8 cellular contexts compared by ENCODE assay signal in genomic region chr1:1406101-1406820, GRCh38. TPM values are rescaled to one million over a fixed set of nuclear protein-coding genes. Genes with fewer than 3 reads are reported as not detected.
DNase-seq lines count a peak whose midpoint lies in the region; ATAC-seq, FAIRE-seq and TF ChIP-seq lines count a peak whose summit lies in the region.

No MANE protein-coding gene starts in this region.

- no peak for DNase-seq in IMR-90
- DNase-seq in bronchial epithelial cell (ENCODE audit: low read depth) = no peak
- DNase-seq in activated CD4-positive, alpha-beta T cell treated with anti-CD3 and anti-CD28 coated beads, Interleukin-2, amount 50 U/mL, for 48 hours = no peak
- no peak for DNase-seq in GM13976 (ENCODE audit: low spot score)
- DNase-seq in retina = no peak

- H2AFZ ChIP-seq in ACC112 (ENCODE audit: low read length, unreplicated experiment) (no peak overlapping the region), IMR-90 (replicated peaks; ENCODE audit: low read length, poor library complexity) (peak overlapping the region; percentile 97)

- peak overlapping the region; percentile 88 for H2AK5ac ChIP-seq in IMR-90 (ENCODE audit: low read depth, low read length)

- CTCF ChIA-PET in IMR-90 (lab: Yijun Ruan, JAX) = no interaction called here

- TF ChIP-seq CTCF in IMR-90 (conservative IDR thresholded peaks at IDR 0.05; ENCODE audit: low read depth, low read length) = no peak
- TF ChIP-seq CTCF in bronchial epithelial cell (IDR thresholded peaks at IDR 0.05; ENCODE audit: insufficient read depth, low read length, severe bottlenecking) = no peak
- TF ChIP-seq CTCF in GM13976 (IDR thresholded peaks at IDR 0.05; ENCODE audit: borderline replicate concordance, control extremely low read depth, extremely low read depth, insufficient read depth, missing control alignments) = no peak

- peak overlapping the region; percentile 92 for H3K4ac ChIP-seq in IMR-90 (ENCODE audit: low read depth, low read length)

- peak overlapping the region; percentile 83 for H3K9ac ChIP-seq in IMR-90 (ENCODE audit: low read depth, low read length)

- H3K18ac ChIP-seq in IMR-90 (ENCODE audit: low read depth, low read length) = no peak overlapping the region

- H3K27me3 ChIP-seq in ACC112 (ENCODE audit: insufficient read depth, low read length) (no peaks in the 10 kb centered on the region), IMR-90 (ENCODE audit: control insufficient read depth, insufficient read depth, low read length) (no peaks in the 10 kb centered on the region), bronchial epithelial cell (ENCODE audit: control insufficient read depth, insufficient read depth, low read length) (no peaks in the 10 kb centered on the region), mononuclear cell (ENCODE audit: insufficient read depth, low read length) (no peaks in the 10 kb centered on the region)

- POLR2A ChIA-PET in IMR-90 (lab: Charles Lee; ENCODE audit: unreplicated experiment) = interaction anchor here (0.5 kb wide), 1 partner anchor 10 kb away, joined by 5 read pairs; no protein-coding TSS in a partner anchor

- no peak overlapping the region for H2BK120ac ChIP-seq in IMR-90 (ENCODE audit: low read depth, low read length)

- no peak for TF ChIP-seq RAD21 in IMR-90 (IDR thresholded peaks at IDR 0.05; ENCODE audit: low read length)

- H3K9me3 ChIP-seq in IMR-90 (ENCODE audit: control insufficient read depth, insufficient read depth, low read length) (no peaks in the 10 kb centered on the region), mononuclear cell (ENCODE audit: low read depth, low read length) (no peaks in the 10 kb centered on the region)

- peak overlapping the region; percentile 98 to 99; a peak in 3 of 4 replicates for H4K8ac ChIP-seq in IMR-90 (ENCODE audit: low read depth in 2 of 2, low read length in 2 of 2)

- peaks cover 55% of the 10 kb centered on the region for H3K79me2 ChIP-seq in ACC112 (ENCODE audit: control insufficient read depth, insufficient read depth, low read length, unreplicated experiment)

- H3K4me1 ChIP-seq in ACC112 (ENCODE audit: control insufficient read depth, insufficient read depth, low read length, unreplicated experiment) = peaks cover 12% of the 10 kb centered on the region
- H3K4me1 ChIP-seq in IMR-90 (ENCODE audit: control insufficient read depth, insufficient read depth, low read length) = peaks cover 5% of the 10 kb centered on the region
- peaks cover 26% of the 10 kb centered on the region for H3K4me1 ChIP-seq in mononuclear cell (ENCODE audit: insufficient read depth, low read length)

- H4K5ac ChIP-seq in IMR-90 (ENCODE audit: low read depth, low read length) = peak overlapping the region; percentile 83

- H3K4me3 ChIP-seq in ACC112 (ENCODE audit: low read depth, low read length) (peak overlapping the region; percentile 91), IMR-90 (ENCODE audit: insufficient read depth, low read depth, low read length) (peak overlapping the region; percentile 90), bronchial epithelial cell (ENCODE audit: low read depth, low read length) (peak overlapping the region; percentile 90), mononuclear cell (ENCODE audit: low read length) (peak overlapping the region; percentile 98)

- no peak overlapping the region for H3K56ac ChIP-seq in IMR-90 (ENCODE audit: extremely low read depth, insufficient read depth, low read length)

- peak overlapping the region; percentile 83 for H2BK5ac ChIP-seq in IMR-90 (ENCODE audit: low read depth, low read length, poor library complexity, severe bottlenecking)

- H3K79me1 ChIP-seq in IMR-90 (ENCODE audit: low read depth in 1 of 2, low read length in 2 of 2) = peaks cover 14 to 65% of the 10 kb centered on the region in 2 experiments

- no peak overlapping the region for H2BK20ac ChIP-seq in IMR-90 (ENCODE audit: low read depth, low read length)

- intact Hi-C loops in IMR-90 (cut with micrococcal nuclease) = loop anchor here (5.0 kb wide), 1 partner anchor 36 kb away; no protein-coding TSS in a partner anchor

- H3K36me3 ChIP-seq in ACC112 (ENCODE audit: insufficient read depth, low read length) (peaks cover 17% of the 10 kb centered on the region), IMR-90 (ENCODE audit: control insufficient read depth, insufficient read depth, low read length) (peaks cover 34% of the 10 kb centered on the region), bronchial epithelial cell (ENCODE audit: control insufficient read depth, insufficient read depth, low read length) (peaks cover 22% of the 10 kb centered on the region)

- H3K9me1 ChIP-seq in IMR-90 (ENCODE audit: insufficient read depth, low read length) = 0 out of 2 replicates have a peak, but pooled peaks cover 8% of the 10 kb centered on the region

- H4K91ac ChIP-seq in IMR-90 (ENCODE audit: insufficient read depth, low read depth, low read length) = 0 out of 2 replicates have a peak overlapping the region, but pooled peaks have one; percentile 90

- 47% methylated on average over 32 of the region's 43 CpGs; no CpG with 5 or more reads in 1 of the 2 experiments for WGBS in IMR-90 (ENCODE audit: extremely low coverage in 2 of 2, insufficient read length in 1 of 2), 2 experiments

- TF ChIP-seq POLR2A in IMR-90 (IDR thresholded peaks at IDR 0.05; ENCODE audit: low read depth, low read length) = no peak

- peaks cover 25% of the 10 kb centered on the region; the same call in 1 of the 2 replicates for H4K20me1 ChIP-seq in IMR-90 (ENCODE audit: insufficient read depth, low read length)

- dilution Hi-C loops in IMR-90 (cut with HindIII; ENCODE audit: low sequenced_read_pairs, unreplicated experiment) = no loop called here

- H2BK15ac ChIP-seq in IMR-90 (ENCODE audit: low read depth, low read length) = no peak overlapping the region

- in situ Hi-C loops in IMR-90 (cut with MboI; ENCODE audit: low sequenced_read_pairs) = no loop called here
- in situ Hi-C loops in GM13976 (cut with MboI; ENCODE audit: low sequenced_read_pairs, unreplicated experiment) = no loop called here

- ATAC-seq in IMR-90 (ENCODE audit: low read depth) (no peak), GM19397 (IDR thresholded peaks at IDR 0.05; ENCODE audit: unreplicated experiment) (no peak)

- peak overlapping the region; percentile 86 for H2AK9ac ChIP-seq in IMR-90 (replicated peaks; ENCODE audit: low read depth, low read length, poor library complexity)

- BruUV-seq in IMR-90 (replicated peaks; lab: Mats Ljungman, UMichigan) = no TSS peak

- no peak overlapping the region for H3K14ac ChIP-seq in IMR-90 (replicated peaks; ENCODE audit: low read depth, low read length)

- FAIRE-seq in bronchial epithelial cell (lab: Jason Lieb, UNC) = no peak

- H3K23ac ChIP-seq in IMR-90 (ENCODE audit: low read depth, low read length) = 0 out of 2 replicates have a peak overlapping the region, but pooled peaks have one; percentile 88

- H3K27ac ChIP-seq in ACC112 (ENCODE audit: low read depth, low read length) (peak overlapping the region; percentile 67; the same call in 1 of the 2 replicates), IMR-90 (ENCODE audit: insufficient read depth, low read length) (peak overlapping the region; percentile 80)

- H3K4me2 ChIP-seq in IMR-90 (ENCODE audit: low read depth, low read length) = peak overlapping the region; percentile 62

TF ChIP-seq in IMR-90, 13 proteins besides CTCF, POLR2A, EP300 and RAD21 (continues in another document):
- TF ChIP-seq RFX5 (IDR thresholded peaks at IDR 0.05; ENCODE audit: low read depth, low read length) (no peak), USF2 (IDR thresholded peaks at IDR 0.05; ENCODE audit: low read depth, low read length) (no peak), SMC3 (IDR thresholded peaks at IDR 0.05; ENCODE audit: low read depth, low read length) (no peak), MAZ (IDR thresholded peaks at IDR 0.05; ENCODE audit: borderline replicate concordance, low read depth, low read length) (no peak), FOS (IDR thresholded peaks at IDR 0.05; ENCODE audit: low read depth, low read length) (no peak), RCOR1 (IDR thresholded peaks at IDR 0.05; ENCODE audit: insufficient replicate concordance, low read length) (no peak), MXI1 (IDR thresholded peaks at IDR 0.05; ENCODE audit: borderline replicate concordance, low read depth, low read length) (no peak)

RNA-seq across cellular contexts. Expression of gene MRPL20, which starts 0.8 kb away (rescaled TPM):
- total RNA-seq in IMR-90 (2012; rRNA removed) = 141 and 149 TPM in 2 replicates
- polyA plus RNA-seq in IMR-90 (2012; rRNA removed) = 157 and 172 TPM in 2 replicates
- polyA plus RNA-seq in IMR-90 (2012; cell fraction: cytosol; rRNA removed) = 121 and 215 TPM in 2 replicates
- 86.1 and 87.0 TPM in 2 replicates for polyA plus RNA-seq in IMR-90 (2012; cell fraction: nucleus; rRNA removed; ENCODE audit: low replicate concordance)
- total RNA-seq in bronchial epithelial cell = 46.3 and 50.4 TPM in 2 replicates
- total RNA-seq in mononuclear cell = 39.5 TPM

RNA-seq across cellular contexts. Expression of gene CCNL2, which starts 7.1 kb away (rescaled TPM):
- total RNA-seq in IMR-90 (2012; rRNA removed) (53.9 and 61.1 TPM in 2 replicates), bronchial epithelial cell (119 and 134 TPM in 2 replicates), mononuclear cell (127 TPM)
- 209 and 239 TPM in 2 replicates for polyA plus RNA-seq in IMR-90 (2012; rRNA removed)
- polyA plus RNA-seq in IMR-90 (2012; cell fraction: cytosol; rRNA removed) = 37.1 and 43.3 TPM in 2 replicates
- 2,162 and 3,411 TPM in 2 replicates for polyA plus RNA-seq in IMR-90 (2012; cell fraction: nucleus; rRNA removed; ENCODE audit: low replicate concordance)

RNA-seq across cellular contexts. Expression of gene ANKRD65, which starts 14.8 kb away (rescaled TPM):
- under 0.01 TPM in 1 of 2 replicates, not detected in the other for total RNA-seq in IMR-90 (2012; rRNA removed)
- polyA plus RNA-seq in IMR-90 (2012; rRNA removed) = 0.09 and 0.11 TPM in 2 replicates
- polyA plus RNA-seq in IMR-90 (2012; cell fraction: cytosol; rRNA removed) = 0.03 and 0.10 TPM in 2 replicates
- polyA plus RNA-seq in IMR-90 (2012; cell fraction: nucleus; rRNA removed; ENCODE audit: low replicate concordance) = 0.17 and 0.24 TPM in 2 replicates
- 5.3 and 7.9 TPM in 2 replicates for total RNA-seq in bronchial epithelial cell
- not detected for total RNA-seq in mononuclear cell

RNA-seq across cellular contexts. Expression of gene VWA1, which starts 29.2 kb away (rescaled TPM):
- total RNA-seq in IMR-90 (2012; rRNA removed) (0.83 and 1.1 TPM in 2 replicates), bronchial epithelial cell (5.0 and 7.9 TPM in 2 replicates), mononuclear cell (0.10 TPM)
- 6.1 and 9.2 TPM in 2 replicates for polyA plus RNA-seq in IMR-90 (2012; rRNA removed)
- polyA plus RNA-seq in IMR-90 (2012; cell fraction: cytosol; rRNA removed) = 6.9 and 16.6 TPM in 2 replicates
- 5.7 and 10.7 TPM in 2 replicates for polyA plus RNA-seq in IMR-90 (2012; cell fraction: nucleus; rRNA removed; ENCODE audit: low replicate concordance)

RNA-seq across cellular contexts. Expression of gene AURKAIP1, which starts 31.3 kb away (rescaled TPM):
- total RNA-seq in IMR-90 (2012; rRNA removed) (45.7 and 63.0 TPM in 2 replicates), bronchial epithelial cell (93.5 and 128 TPM in 2 replicates), mononuclear cell (27.8 TPM)
- 107 and 129 TPM in 2 replicates for polyA plus RNA-seq in IMR-90 (2012; rRNA removed)
- 140 and 151 TPM in 2 replicates for polyA plus RNA-seq in IMR-90 (2012; cell fraction: cytosol; rRNA removed)
- polyA plus RNA-seq in IMR-90 (2012; cell fraction: nucleus; rRNA removed; ENCODE audit: low replicate concordance) = 73.9 and 142 TPM in 2 replicates
